ENCODE assay signal across 1 cellular context in the genomic region with DNA sequence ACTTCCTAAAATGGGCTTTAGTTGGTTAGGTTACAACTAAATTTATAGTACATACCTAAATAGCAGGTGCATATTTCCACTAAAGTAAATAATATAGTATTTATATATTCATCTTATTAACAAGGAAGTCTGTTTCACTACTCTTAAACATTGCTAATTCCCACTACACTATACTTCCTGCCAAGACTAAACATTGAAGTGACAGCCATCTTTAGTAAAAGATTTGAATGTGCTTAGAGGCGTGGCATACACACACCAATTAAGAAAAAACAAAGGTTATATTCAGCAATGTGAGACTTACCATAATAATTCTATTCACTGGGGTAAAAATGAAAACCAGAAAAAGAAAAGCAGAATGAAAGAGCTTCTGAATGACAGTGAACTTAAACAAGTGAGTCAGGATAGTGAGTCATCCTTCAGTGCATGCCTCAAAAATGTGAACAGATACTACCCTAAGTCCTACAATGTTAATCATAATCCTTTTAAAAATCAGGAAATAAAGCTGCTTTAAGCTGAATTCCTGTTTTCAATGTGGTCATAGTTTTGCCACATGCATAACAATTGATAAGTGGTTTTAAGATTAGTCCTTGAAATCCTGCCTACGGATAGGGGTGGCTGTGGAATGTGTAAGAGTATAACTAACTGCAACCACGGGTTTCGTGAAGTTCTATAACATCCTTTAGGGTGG.
A peak's percentile ranks its signal among the peaks of the same experiment; 100 is the strongest.
TF ChIP-seq lines count a peak whose summit lies in the region.

No MANE protein-coding gene starts in this region.

TF ChIP-seq in K562, 482 proteins besides CTCF, POLR2A, EP300 and RAD21 (continued from another document):
- TF ChIP-seq, protein P1, sequence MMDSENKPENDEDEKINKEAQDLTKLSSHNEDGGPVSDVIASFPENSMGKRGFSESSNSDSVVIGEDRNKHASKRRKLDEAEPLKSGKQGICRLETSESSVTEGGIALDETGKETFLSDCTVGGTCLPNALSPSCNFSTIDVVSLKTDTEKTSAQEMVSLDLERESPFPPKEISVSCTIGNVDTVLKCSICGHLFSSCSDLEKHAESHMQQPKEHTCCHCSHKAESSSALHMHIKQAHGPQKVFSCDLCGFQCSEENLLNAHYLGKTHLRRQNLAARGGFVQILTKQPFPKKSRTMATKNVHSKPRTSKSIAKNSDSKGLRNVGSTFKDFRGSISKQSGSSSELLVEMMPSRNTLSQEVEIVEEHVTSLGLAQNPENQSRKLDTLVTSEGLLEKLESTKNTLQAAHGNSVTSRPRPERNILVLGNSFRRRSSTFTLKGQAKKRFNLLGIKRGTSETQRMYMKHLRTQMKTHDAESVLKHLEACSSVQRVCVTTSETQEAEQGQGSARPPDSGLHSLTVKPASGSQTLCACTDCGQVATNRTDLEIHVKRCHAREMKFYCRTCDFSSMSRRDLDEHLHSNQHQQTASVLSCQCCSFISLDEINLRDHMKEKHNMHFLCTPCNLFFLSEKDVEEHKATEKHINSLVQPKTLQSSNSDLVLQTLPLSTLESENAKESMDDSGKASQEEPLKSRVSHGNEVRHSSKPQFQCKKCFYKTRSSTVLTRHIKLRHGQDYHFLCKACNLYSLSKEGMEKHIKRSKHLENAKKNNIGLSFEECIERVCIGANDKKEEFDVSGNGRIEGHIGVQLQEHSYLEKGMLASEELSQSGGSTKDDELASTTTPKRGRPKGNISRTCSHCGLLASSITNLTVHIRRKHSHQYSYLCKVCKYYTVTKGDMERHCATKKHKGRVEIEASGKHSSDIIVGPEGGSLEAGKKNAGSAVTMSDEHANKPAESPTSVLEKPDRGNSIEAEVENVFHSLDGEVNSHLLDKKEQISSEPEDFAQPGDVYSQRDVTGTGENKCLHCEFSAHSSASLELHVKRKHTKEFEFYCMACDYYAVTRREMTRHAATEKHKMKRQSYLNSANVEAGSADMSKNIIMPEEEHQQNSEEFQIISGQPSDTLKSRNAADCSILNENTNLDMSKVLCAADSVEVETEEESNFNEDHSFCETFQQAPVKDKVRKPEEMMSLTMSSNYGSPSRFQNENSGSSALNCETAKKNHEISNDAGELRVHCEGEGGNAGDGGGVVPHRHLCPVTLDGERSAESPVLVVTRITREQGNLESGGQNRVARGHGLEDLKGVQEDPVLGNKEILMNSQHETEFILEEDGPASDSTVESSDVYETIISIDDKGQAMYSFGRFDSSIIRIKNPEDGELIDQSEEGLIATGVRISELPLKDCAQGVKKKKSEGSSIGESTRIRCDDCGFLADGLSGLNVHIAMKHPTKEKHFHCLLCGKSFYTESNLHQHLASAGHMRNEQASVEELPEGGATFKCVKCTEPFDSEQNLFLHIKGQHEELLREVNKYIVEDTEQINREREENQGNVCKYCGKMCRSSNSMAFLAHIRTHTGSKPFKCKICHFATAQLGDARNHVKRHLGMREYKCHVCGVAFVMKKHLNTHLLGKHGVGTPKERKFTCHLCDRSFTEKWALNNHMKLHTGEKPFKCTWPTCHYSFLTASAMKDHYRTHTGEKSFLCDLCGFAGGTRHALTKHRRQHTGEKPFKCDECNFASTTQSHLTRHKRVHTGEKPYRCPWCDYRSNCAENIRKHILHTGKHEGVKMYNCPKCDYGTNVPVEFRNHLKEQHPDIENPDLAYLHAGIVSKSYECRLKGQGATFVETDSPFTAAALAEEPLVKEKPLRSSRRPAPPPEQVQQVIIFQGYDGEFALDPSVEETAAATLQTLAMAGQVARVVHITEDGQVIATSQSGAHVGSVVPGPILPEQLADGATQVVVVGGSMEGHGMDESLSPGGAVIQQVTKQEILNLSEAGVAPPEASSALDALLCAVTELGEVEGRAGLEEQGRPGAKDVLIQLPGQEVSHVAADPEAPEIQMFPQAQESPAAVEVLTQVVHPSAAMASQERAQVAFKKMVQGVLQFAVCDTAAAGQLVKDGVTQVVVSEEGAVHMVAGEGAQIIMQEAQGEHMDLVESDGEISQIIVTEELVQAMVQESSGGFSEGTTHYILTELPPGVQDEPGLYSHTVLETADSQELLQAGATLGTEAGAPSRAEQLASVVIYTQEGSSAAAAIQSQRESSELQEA (IDR thresholded peaks at IDR 0.05; ENCODE audit: low read depth) = no peak
- TF ChIP-seq, protein P2, sequence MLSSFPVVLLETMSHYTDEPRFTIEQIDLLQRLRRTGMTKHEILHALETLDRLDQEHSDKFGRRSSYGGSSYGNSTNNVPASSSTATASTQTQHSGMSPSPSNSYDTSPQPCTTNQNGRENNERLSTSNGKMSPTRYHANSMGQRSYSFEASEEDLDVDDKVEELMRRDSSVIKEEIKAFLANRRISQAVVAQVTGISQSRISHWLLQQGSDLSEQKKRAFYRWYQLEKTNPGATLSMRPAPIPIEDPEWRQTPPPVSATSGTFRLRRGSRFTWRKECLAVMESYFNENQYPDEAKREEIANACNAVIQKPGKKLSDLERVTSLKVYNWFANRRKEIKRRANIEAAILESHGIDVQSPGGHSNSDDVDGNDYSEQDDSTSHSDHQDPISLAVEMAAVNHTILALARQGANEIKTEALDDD (IDR thresholded peaks at IDR 0.05) = peak; percentile 85
- TF ChIP-seq SPI1 (IDR thresholded peaks at IDR 0.05; ENCODE audit: borderline replicate concordance, low read depth, low read length) = no peak
- TF ChIP-seq CBFA2T3 (IDR thresholded peaks at IDR 0.05) = peak; percentile 64
- TF ChIP-seq, protein P3, sequence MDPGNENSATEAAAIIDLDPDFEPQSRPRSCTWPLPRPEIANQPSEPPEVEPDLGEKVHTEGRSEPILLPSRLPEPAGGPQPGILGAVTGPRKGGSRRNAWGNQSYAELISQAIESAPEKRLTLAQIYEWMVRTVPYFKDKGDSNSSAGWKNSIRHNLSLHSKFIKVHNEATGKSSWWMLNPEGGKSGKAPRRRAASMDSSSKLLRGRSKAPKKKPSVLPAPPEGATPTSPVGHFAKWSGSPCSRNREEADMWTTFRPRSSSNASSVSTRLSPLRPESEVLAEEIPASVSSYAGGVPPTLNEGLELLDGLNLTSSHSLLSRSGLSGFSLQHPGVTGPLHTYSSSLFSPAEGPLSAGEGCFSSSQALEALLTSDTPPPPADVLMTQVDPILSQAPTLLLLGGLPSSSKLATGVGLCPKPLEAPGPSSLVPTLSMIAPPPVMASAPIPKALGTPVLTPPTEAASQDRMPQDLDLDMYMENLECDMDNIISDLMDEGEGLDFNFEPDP (CRISPR knock-in tag; IDR thresholded peaks at IDR 0.05) = no peak
- TF ChIP-seq KDM4B (IDR thresholded peaks at IDR 0.05; ENCODE audit: borderline replicate concordance in 2 of 2, low read depth in 1 of 2) = no peak
- TF ChIP-seq RCOR1 (IDR thresholded peaks at IDR 0.05; ENCODE audit: borderline replicate concordance in 1 of 2, low read depth in 2 of 2, low read length in 2 of 2) = 0 out of 4 replicates have a peak, but pooled peaks of 1 of the 2 experiments have one; percentile 26
